In the genomic region with DNA sequence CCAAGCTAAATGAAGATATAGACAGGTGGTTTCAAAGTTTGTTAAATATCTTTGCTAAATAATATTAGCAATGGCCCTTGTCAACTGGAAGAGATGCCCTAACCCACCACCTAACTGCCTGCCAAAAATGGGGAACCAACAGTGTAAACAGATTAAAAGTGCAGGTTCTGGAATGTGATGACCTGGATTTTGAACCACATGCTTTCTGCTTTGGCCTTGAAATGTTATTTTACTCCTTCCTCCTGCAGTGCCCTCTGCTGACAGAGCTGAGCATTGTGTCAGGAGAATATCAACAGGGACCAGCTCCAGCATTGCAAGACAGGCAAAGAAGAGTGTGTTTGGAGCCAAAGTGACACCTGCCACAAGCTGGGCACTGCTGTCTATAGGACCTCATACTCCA, we compare ENCODE assay signal across 13 cellular contexts.
DNase-seq lines count a peak whose midpoint lies in the region; ATAC-seq and TF ChIP-seq lines count a peak whose summit lies in the region.
"Had no signal": no experiment of that assay in that cellular context is flagged by ENCODE, and none has a peak within 500 bp of the region (broad histone marks: within the 10 kb centered on the region; RNA-seq: fewer than 3 reads in every experiment).

No MANE protein-coding gene starts in this region.

- peak; percentile 30 for DNase-seq in SKM-1 treated with dmso at 0.1 percent for 144 hours (lab: John Stamatoyannopoulos, UW; ENCODE audit: unreplicated experiment)
- DNase-seq in SKM-1 (lab: John Stamatoyannopoulos, UW; ENCODE audit: unreplicated experiment): no peak
- DNase-seq in Kasumi-1 (lab: John Stamatoyannopoulos, UW): peak; percentile 44 to 69
- no peak for DNase-seq in brain microvascular endothelial cell
- no peak for DNase-seq in activated T-cell treated with anti-CD3 and anti-CD28 coated beads, Interleukin-2, amount 50 U/mL, for 72 hours
- DNase-seq in effector CD4-positive, alpha-beta T cell: no peak
- DNase-seq: cerebellar nuclear complex; naive thymus-derived CD8-positive, alpha-beta T cell; NCI-H1048; Right ventricle myocardium superior had no signal

- peaks cover 50 to 68% of the 10 kb centered on the region in 2 experiments for H3K4me1 ChIP-seq in neutrophil (ENCODE audit: control insufficient read depth in 1 of 2, insufficient read depth in 1 of 2, low read depth in 1 of 2, low read length in 1 of 2)

- H3K27ac Mint-ChIP-seq in activated T-cell treated with anti-CD3 and anti-CD28 coated beads, Interleukin-2, amount 50 U/mL, for 72 hours: no peak overlapping the region
- H3K27ac Mint-ChIP-seq: naive thymus-derived CD8-positive, alpha-beta T cell had no signal

- H3K27me3 ChIP-seq in brain microvascular endothelial cell (replicated peaks) (no peaks in the 10 kb centered on the region), neutrophil (no peaks in the 10 kb centered on the region)
- H3K27me3 ChIP-seq: BLaER1 had no signal

- peaks cover 9 to 15% of the 10 kb centered on the region in 2 donors for H3K36me3 Mint-ChIP-seq in activated T-cell treated with anti-CD3 and anti-CD28 coated beads, Interleukin-2, amount 50 U/mL, for 72 hours (ENCODE audit: insufficient read depth in 2 of 2)

- in situ Hi-C loops in brain microvascular endothelial cell (cut with HindIII; ENCODE audit: low pct_ligation_motif_present, low sequenced_read_pairs): no loop called here

- H3K9me3 ChIP-seq in neutrophil: no peaks in the 10 kb centered on the region

- TF ChIP-seq CTCF in brain microvascular endothelial cell (IDR thresholded peaks at IDR 0.05; ENCODE audit: low read depth, low read length, missing control alignments) (peak; percentile 59), neutrophil (IDR thresholded peaks at IDR 0.05) (peak; percentile 67)

- no peak overlapping the region for H3K27ac ChIP-seq in brain microvascular endothelial cell
- peak overlapping the region; percentile 88 for H3K27ac ChIP-seq in neutrophil
- H3K27ac ChIP-seq: BLaER1 had no signal

- ATAC-seq in activated T-cell treated with anti-CD3 and anti-CD28 coated beads, Interleukin-2, amount 50 U/mL, for 72 hours (replicated peaks in 1 of 2): no peak
- ATAC-seq in GM21576 (IDR thresholded peaks at IDR 0.05; ENCODE audit: unreplicated experiment): no peak
- ATAC-seq: naive thymus-derived CD8-positive, alpha-beta T cell had no signal

- peaks cover 11% of the 10 kb centered on the region for H3K4me1 Mint-ChIP-seq in activated T-cell treated with anti-CD3 and anti-CD28 coated beads, Interleukin-2, amount 50 U/mL, for 72 hours (ENCODE audit: low read depth)

- no peak overlapping the region for H3K4me3 Mint-ChIP-seq in activated T-cell treated with anti-CD3 and anti-CD28 coated beads, Interleukin-2, amount 50 U/mL, for 72 hours
- H3K4me3 Mint-ChIP-seq: naive thymus-derived CD8-positive, alpha-beta T cell had no signal

- H3K4me3 ChIP-seq in brain microvascular endothelial cell (ENCODE audit: low read depth, low read length) (no peak overlapping the region), neutrophil (ENCODE audit: low read depth in 1 of 2, low read length in 1 of 2) (no peak overlapping the region)
- H3K4me3 ChIP-seq: BLaER1 had no signal

- H3K36me3 ChIP-seq in brain microvascular endothelial cell (replicated peaks) (no peaks in the 10 kb centered on the region), neutrophil (no peaks in the 10 kb centered on the region)
- H3K36me3 ChIP-seq: BLaER1 had no signal

- H3K27me3 Mint-ChIP-seq in activated T-cell treated with anti-CD3 and anti-CD28 coated beads, Interleukin-2, amount 50 U/mL, for 72 hours (ENCODE audit: low read depth): peaks cover 70% of the 10 kb centered on the region

- peaks cover 11 to 18% of the 10 kb centered on the region in 2 donors for H3K9me3 Mint-ChIP-seq in activated T-cell treated with anti-CD3 and anti-CD28 coated beads, Interleukin-2, amount 50 U/mL, for 72 hours

Comparison
In these comparisons a context has a peak if more than half of its experiments do, and no peak if none do; other contexts are left out.
1. DNase-seq: peak in SKM-1 treated with dmso at 0.1 percent for 144 hours (single experiment) and Kasumi-1 (2 of 2); none in SKM-1 (single experiment), brain microvascular endothelial cell (single experiment), activated T-cell treated with anti-CD3 and anti-CD28 coated beads, Interleukin-2, amount 50 U/mL, for 72 hours (0 of 2) and effector CD4-positive, alpha-beta T cell (single experiment).